Comparison of ENCODE assay signal across 28 cellular contexts in the genomic region with DNA sequence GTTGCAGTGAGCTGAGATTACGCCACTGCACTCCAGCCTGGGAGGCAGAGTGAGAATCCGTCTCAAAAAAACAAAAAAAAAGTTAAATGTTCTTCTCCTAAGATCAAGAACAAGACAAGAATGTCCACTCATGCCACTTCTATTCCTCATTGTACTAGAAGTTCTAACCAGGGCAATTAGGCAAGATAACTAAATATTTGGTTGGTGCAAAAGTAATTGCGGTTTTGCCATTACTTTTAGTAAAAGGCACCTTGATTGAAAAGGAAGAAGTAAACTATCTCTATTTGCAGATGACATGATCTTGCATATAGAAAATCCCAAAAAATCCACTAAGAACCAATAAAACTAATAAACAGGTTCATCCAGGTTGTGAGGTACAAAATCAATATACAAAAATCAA. TPM values are rescaled to one million over a fixed set of nuclear protein-coding genes. Genes with fewer than 3 reads are reported as not detected.
DNase-seq lines count a peak whose midpoint lies in the region; ATAC-seq, FAIRE-seq and TF ChIP-seq lines count a peak whose summit lies in the region.
"Had no signal": no experiment of that assay in that cellular context is flagged by ENCODE, and none has a peak within 500 bp of the region (broad histone marks: within the 10 kb centered on the region; RNA-seq: fewer than 3 reads in every experiment).

No MANE protein-coding gene starts in this region.

- H3K27me3 Mint-ChIP-seq in HFFc6 (ENCODE audit: insufficient read depth) = no peaks in the 10 kb centered on the region; the same call in 1 of the 2 replicates

- H3K9me3 ChIP-seq in HEK293 (ENCODE audit: control insufficient read depth, insufficient read depth, low read depth, low read length) (0 out of 2 replicates have a peak, but pooled peaks cover 6% of the 10 kb centered on the region), K562 (replicated peaks; ENCODE audit: control insufficient read depth, insufficient read depth, low read depth, low read length) (no peaks in the 10 kb centered on the region)
- H3K9me3 ChIP-seq: BE2C had no signal

- no peak for TF ChIP-seq POLR2A in K562 (conservative IDR thresholded peaks at IDR 0.05)

- CTCF ChIA-PET in HEK293 (lab: Yijun Ruan, JAX) = no interaction called here
- CTCF ChIA-PET in HEK293T (lab: Yijun Ruan, JAX) = no interaction called here
- CTCF ChIA-PET in K562 (lab: Yijun Ruan, JAX; ENCODE audit: low intra/inter-chr PET ratio) = no interaction called here

- no peaks in the 10 kb centered on the region for H4K20me1 ChIP-seq in K562 (replicated peaks; ENCODE audit: control insufficient read depth, insufficient read depth, low read length)
- H4K20me1 ChIP-seq: BLaER1 had no signal

- H3K4me1 ChIP-seq in HEK293 (ENCODE audit: control insufficient read depth, insufficient read depth, low read length) = no peaks in the 10 kb centered on the region
- no peaks in the 10 kb centered on the region for H3K4me1 ChIP-seq in K562 (replicated peaks in 1 of 2; ENCODE audit: control insufficient read depth in 2 of 2, insufficient read depth in 2 of 2, low read length in 2 of 2)
- H3K4me1 ChIP-seq: BE2C, BLaER1 had no signal

- H3K9me1 ChIP-seq in K562 (ENCODE audit: control insufficient read depth, insufficient read depth, low read length) = no peaks in the 10 kb centered on the region

- H3K4me3 ChIP-seq in HEK293 (ENCODE audit: low read depth, low read length) = no peak overlapping the region
- H3K4me3 ChIP-seq in K562 = no peak overlapping the region
- H3K4me3 ChIP-seq: BLaER1, GM12878 had no signal

- no peaks in the 10 kb centered on the region for H3K9me3 Mint-ChIP-seq in HFFc6
- H3K9me3 Mint-ChIP-seq: CD8-positive, alpha-beta memory T cell had no signal

- no peaks in the 10 kb centered on the region for H3K36me3 ChIP-seq in HEK293 (ENCODE audit: control insufficient read depth in 2 of 2, insufficient read depth in 1 of 2, low read length in 2 of 2)
- no peaks in the 10 kb centered on the region for H3K36me3 ChIP-seq in K562 (ENCODE audit: control insufficient read depth, insufficient read depth, low read length)
- H3K36me3 ChIP-seq: BE2C, BLaER1 had no signal

- no peak for TF ChIP-seq RAD21 in K562 (CRISPR knock-in tag; conservative IDR thresholded peaks at IDR 0.05 in 1 of 2, IDR thresholded peaks at IDR 0.05 in 1 of 2)

- BruUV-seq in K562 (replicated peaks; lab: Mats Ljungman, UMichigan) = no TSS peak

- WGBS in K562 (ENCODE audit: insufficient coverage, low coverage, missing lambda C conversion rate) = 0% methylated on average over 1 of the region's 3 CpGs

- H3K27ac Mint-ChIP-seq in HFFc6 = no peak overlapping the region
- H3K27ac Mint-ChIP-seq: CD14-positive monocyte; CD4-positive, CD25-positive, alpha-beta regulatory T cell; CD8-positive, alpha-beta memory T cell had no signal

- H3K27me3 ChIP-seq in K562 (ENCODE audit: control insufficient read depth in 2 of 2, insufficient read depth in 2 of 2, low read length in 2 of 2) = no peaks in the 10 kb centered on the region
- H3K27me3 ChIP-seq: BE2C had no signal

- H3K27ac ChIP-seq in HEK293 (ENCODE audit: extremely low read depth, low read depth, low read length) (no peak overlapping the region), K562 (ENCODE audit: extremely low read depth, low read depth, low read length) (no peak overlapping the region)
- H3K27ac ChIP-seq: BLaER1 had no signal

- H3K4me3 Mint-ChIP-seq in HFFc6 = no peak overlapping the region
- H3K4me3 Mint-ChIP-seq: CD14-positive monocyte; CD4-positive, CD25-positive, alpha-beta regulatory T cell; CD8-positive, alpha-beta memory T cell had no signal

- no peaks in the 10 kb centered on the region for H3K79me2 ChIP-seq in K562 (ENCODE audit: control insufficient read depth, insufficient read depth, low read length)

- no peak overlapping the region for H2AFZ ChIP-seq in K562 (ENCODE audit: low read depth, low read length)

- no peak for TF ChIP-seq EP300 in K562 (IDR thresholded peaks at IDR 0.05; ENCODE audit: low read length)

- no peak overlapping the region for H3K9ac ChIP-seq in K562 (ENCODE audit: insufficient read depth in 1 of 2, low read depth in 2 of 2, low read length in 2 of 2)
- H3K9ac ChIP-seq: BLaER1 had no signal

- FAIRE-seq in K562 (lab: Jason Lieb, UNC) = no peak
- FAIRE-seq: GM12878, GM12892, GM18507 had no signal

- no peak for TF ChIP-seq CTCF in HEK293 (tag by site-specific recombination; IDR thresholded peaks at IDR 0.05)
- no peak for TF ChIP-seq CTCF in K562 (IDR thresholded peaks at IDR 0.05 in 2 of 3, conservative IDR thresholded peaks at IDR 0.05 in 1 of 3; ENCODE audit: insufficient read depth in 2 of 3, low read depth in 1 of 3, low read length in 3 of 3)
- no peak for TF ChIP-seq CTCF in HFFc6 (IDR thresholded peaks at IDR 0.05)

- no peak for DNase-seq in HEK293T (ENCODE audit: extremely low spot score)
- DNase-seq in K562 (ENCODE audit: extremely low read depth in 1 of 4, low spot score in 3 of 4) = no peak
- no peak for DNase-seq in stimulated activated CD4-positive, alpha-beta T cell treated with anti-CD3 and anti-CD28 coated beads, Interleukin-4, amount 100 ng/mL, for 24 hours
- DNase-seq in HFFc6 = no peak
- DNase-seq: 8988T; ACHN; BE2C; C1 segment of cervical spinal cord; CD4-positive, CD25-positive, alpha-beta regulatory T cell; CD8-positive, alpha-beta memory T cell; COR-L47; DMS 273 treated with DMSO at 0.1 percent for 48 hours; DMS153; DMS53; DMS79; DND-41; EL; GDM1 had no signal

- intact Hi-C loops in K562 (cut with micrococcal nuclease) = no loop called here

- no peaks in the 10 kb centered on the region for H3K4me1 Mint-ChIP-seq in HFFc6 (ENCODE audit: low read depth)
- H3K4me1 Mint-ChIP-seq: CD14-positive monocyte; CD4-positive, CD25-positive, alpha-beta regulatory T cell; CD8-positive, alpha-beta memory T cell had no signal

- no peak overlapping the region for H3K4me2 ChIP-seq in K562 (ENCODE audit: insufficient read depth, low read length)
- H3K4me2 ChIP-seq: BLaER1 had no signal

- ATAC-seq in K562 = no peak
- ATAC-seq: GM12878 had no signal

- H3K36me3 Mint-ChIP-seq in HFFc6 (ENCODE audit: low read depth) = no peaks in the 10 kb centered on the region
- H3K36me3 Mint-ChIP-seq: CD14-positive monocyte; CD4-positive, CD25-positive, alpha-beta regulatory T cell; CD8-positive, alpha-beta memory T cell had no signal

- POLR2A ChIA-PET in HEK293 (lab: Yijun Ruan, JAX) (no interaction called here), HEK293T (lab: Yijun Ruan, JAX) (no interaction called here), K562 (lab: Yijun Ruan, JAX) (no interaction called here)

- in situ Hi-C loops in K562 (cut with MboI) = loop anchor here (10.0 kb wide), 1 partner anchor 190 kb away; no protein-coding TSS in a partner anchor

TF ChIP-seq in HEK293, 187 proteins besides CTCF, POLR2A, EP300 and RAD21:
- TF ChIP-seq ZNF555 (tag by site-specific recombination; conservative IDR thresholded peaks at IDR 0.05) (0 out of 2 replicates have a peak, but pooled peaks have one; percentile 8), ZNF660 (tag by site-specific recombination; IDR thresholded peaks at IDR 0.05) (no peak)

RNA-seq across cellular contexts. Expression of a gene that starts 24.0 kb away (rescaled TPM):
- not detected in 2 replicates for total RNA-seq in K562 (2011; cell fraction: chromatin; rRNA removed; ENCODE audit: low replicate concordance)
- total RNA-seq in K562 (2011; cell fraction: nucleolus; rRNA removed) = not detected in 2 replicates
- not detected in 2 replicates for total RNA-seq in K562 (2011; cell fraction: nucleoplasm; rRNA removed)
- total RNA-seq in K562 (2014; rRNA removed) (not detected in 2 replicates), K562 (2014; rRNA removed; fragmentation: Illumina TruSeq; extraction: Trizol) (not detected in 2 replicates), K562 (2015; rRNA removed; fragmentation: Illumina TruSeq; extraction: Trizol) (not detected in 2 replicates), K562 (2021) (0.13 TPM in 2 replicates)
- polyA plus RNA-seq in K562 (2011; rRNA removed) (not detected in 2 replicates), K562 (2014; fragmentation: Illumina TruSeq; extraction: Trizol) (not detected in 2 replicates), K562 (2014; fragmentation: Nextera tagmentation; extraction: Ambion mirVana) (under 1 TPM in 1 of 2 experiments, not detected in 1; 0.03 TPM), K562 (2014; rRNA removed) (not detected in 2 replicates)
- polyA plus RNA-seq in K562 (2011; cell fraction: cytosol; rRNA removed) = not detected in 2 replicates
- not detected in 2 replicates for polyA plus RNA-seq in K562 (2011; cell fraction: nucleus; rRNA removed)
- 0.04 TPM in 1 of 2 replicates, not detected in the other for polyA plus RNA-seq in K562 (2012)
- not detected in 2 replicates for polyA minus RNA-seq in K562 (2011; rRNA and poly(A)+ RNA removed)
- not detected in 2 replicates for polyA minus RNA-seq in K562 (2011; cell fraction: cytosol; rRNA and poly(A)+ RNA removed)
- not detected in 2 replicates for polyA minus RNA-seq in K562 (2011; cell fraction: nucleus; rRNA and poly(A)+ RNA removed)
- not detected for total RNA-seq in HFFc6 (2021; fragmentation: NEBNext Ultra II Directional; extraction: Animal tissue kit (Norgen Biotek cat#: 25700))
- total RNA-seq: CD4-positive, CD25-positive, alpha-beta regulatory T cell; G401 had no signal
- polyA plus RNA-seq: AG04450; CD14-positive monocyte; CD4-positive, CD25-positive, alpha-beta regulatory T cell had no signal

RNA-seq across cellular contexts. Expression of a gene that starts 46.4 kb away (rescaled TPM):
- 0.32 and 0.81 TPM in 2 replicates for total RNA-seq in K562 (2011; cell fraction: chromatin; rRNA removed; ENCODE audit: low replicate concordance)
- total RNA-seq in K562 (2011; cell fraction: nucleolus; rRNA removed) = 0.13 and 0.17 TPM in 2 replicates
- total RNA-seq in K562 (2011; cell fraction: nucleoplasm; rRNA removed) = 0.22 TPM in 1 of 2 replicates, not detected in the other
- total RNA-seq in K562 (2014; rRNA removed) (0.32 and 0.33 TPM in 2 replicates), K562 (2014; rRNA removed; fragmentation: Illumina TruSeq; extraction: Trizol) (0.32 and 0.62 TPM in 2 replicates), K562 (2015; rRNA removed; fragmentation: Illumina TruSeq; extraction: Trizol) (0.34 and 0.51 TPM in 2 replicates), K562 (2021) (0.29 and 0.31 TPM in 2 replicates)
- polyA plus RNA-seq in K562 (2011; rRNA removed) (0.24 and 1.1 TPM in 2 replicates), K562 (2014; fragmentation: Illumina TruSeq; extraction: Trizol) (0.35 and 0.52 TPM in 2 replicates), K562 (2014; fragmentation: Nextera tagmentation; extraction: Ambion mirVana) (under 1 TPM; 0.27 to 0.45 TPM), K562 (2014; rRNA removed) (0.27 and 0.35 TPM in 2 replicates)
- 0.12 and 0.19 TPM in 2 replicates for polyA plus RNA-seq in K562 (2011; cell fraction: cytosol; rRNA removed)
- polyA plus RNA-seq in K562 (2011; cell fraction: nucleus; rRNA removed) = 0.07 and 0.15 TPM in 2 replicates
- polyA plus RNA-seq in K562 (2012) = 0.21 and 0.66 TPM in 2 replicates
- 0.63 and 1.8 TPM in 2 replicates for polyA minus RNA-seq in K562 (2011; rRNA and poly(A)+ RNA removed)
- polyA minus RNA-seq in K562 (2011; cell fraction: cytosol; rRNA and poly(A)+ RNA removed) = 0.57 TPM in 1 of 2 replicates, not detected in the other
- polyA minus RNA-seq in K562 (2011; cell fraction: nucleus; rRNA and poly(A)+ RNA removed) = 0.11 and 0.40 TPM in 2 replicates
- total RNA-seq in HFFc6 (2021; fragmentation: NEBNext Ultra II Directional; extraction: Animal tissue kit (Norgen Biotek cat#: 25700)) = not detected
- total RNA-seq: A673; CD4-positive, CD25-positive, alpha-beta regulatory T cell; CD8-positive, alpha-beta memory T cell; Daoy; G401; GM12878 had no signal
- polyA plus RNA-seq: AG04450; CD14-positive monocyte; CD4-positive, CD25-positive, alpha-beta regulatory T cell; CD8-positive, alpha-beta memory T cell; GM12878 had no signal
